9 cellular contexts compared by ENCODE assay signal in genomic region chr2:192196451-192197194, GRCh38. TPM values are rescaled to one million over a fixed set of nuclear protein-coding genes. Genes with fewer than 3 reads are reported as not detected.
DNase-seq lines count a peak whose midpoint lies in the region; ATAC-seq, FAIRE-seq and TF ChIP-seq lines count a peak whose summit lies in the region.
"Had no signal": no experiment of that assay in that cellular context is flagged by ENCODE, and none has a peak within 500 bp of the region (broad histone marks: within the 10 kb centered on the region; RNA-seq: fewer than 3 reads in every experiment).

No MANE protein-coding gene starts in this region.

- no peak overlapping the region for H3K27ac ChIP-seq in HepG2 (ENCODE audit: extremely low read length, insufficient read depth, low read length)
- H3K27ac ChIP-seq in right lobe of liver: no peak overlapping the region
- peak overlapping the region; percentile 89 for H3K27ac ChIP-seq in layer of hippocampus (ENCODE audit: low read depth, low read length)

- POLR2A ChIA-PET in HepG2 (lab: Yijun Ruan, JAX): no interaction called here

- in situ Hi-C loops in HepG2 (cut with HindIII; ENCODE audit: extremely low pct_ligation_motif_present, low pct_unique_long_range_greater_than_20kb): no loop called here

- H4K20me1 ChIP-seq in HepG2 (ENCODE audit: insufficient read depth, low read length): no peaks in the 10 kb centered on the region

- H3K36me3 Mint-ChIP-seq in activated T-helper 2 cell treated with anti-CD3 and anti-CD28 coated beads, Interferon-gamma antibody, Interleukin-2, Interleukin-4, amounts not matched to agents 10 μg/mL and 5 μg/mL and 100 μg/mL, durations not matched to agents 14 hours and 24 hours and 36 hours (ENCODE audit: low read depth): no peaks in the 10 kb centered on the region

- DNase-seq in HepG2 (ENCODE audit: low spot score) (no peak), right lobe of liver (no peak), amniotic stem cell (lab: John Stamatoyannopoulos, UW) (no peak), UCSD-AML1 (lab: John Stamatoyannopoulos, UW; ENCODE audit: unreplicated experiment) (no peak), cortex of kidney (lab: John Stamatoyannopoulos, UW) (no peak)
- DNase-seq in activated T-helper 2 cell treated with anti-CD3 and anti-CD28 coated beads, Interferon-gamma antibody, Interleukin-2, Interleukin-4, amounts not matched to agents 10 μg/mL and 5 μg/mL and 100 μg/mL, durations not matched to agents 14 hours and 24 hours and 36 hours (ENCODE audit: low spot score): no peak

- no peak for TF ChIP-seq RAD21 in HepG2 (CRISPR knock-in tag; IDR thresholded peaks at IDR 0.05)

- H3K27ac Mint-ChIP-seq in activated T-helper 2 cell treated with anti-CD3 and anti-CD28 coated beads, Interferon-gamma antibody, Interleukin-2, Interleukin-4, amounts not matched to agents 10 μg/mL and 5 μg/mL and 100 μg/mL, durations not matched to agents 14 hours and 24 hours and 36 hours: no peak overlapping the region

- H3K79me2 ChIP-seq in HepG2 (ENCODE audit: insufficient read depth, low read length): no peaks in the 10 kb centered on the region

- CTCF ChIA-PET in HepG2 (lab: Yijun Ruan, JAX; ENCODE audit: low intra/inter-chr PET ratio, low total read pairs): no interaction called here

- H3K36me3 ChIP-seq in HepG2 (replicated peaks in 1 of 2; ENCODE audit: control insufficient read depth in 1 of 2, insufficient read depth in 2 of 2, low read length in 2 of 2) (no peaks in the 10 kb centered on the region), right lobe of liver (no peaks in the 10 kb centered on the region)

- H3K4me1 ChIP-seq in HepG2 (ENCODE audit: insufficient read depth, low read length) (no peaks in the 10 kb centered on the region), right lobe of liver (peaks cover 0 to 20% (median 6%) of the 10 kb centered on the region in 4 donors)

- H3K4me3 ChIP-seq in HepG2 (replicated peaks in 1 of 3; ENCODE audit: insufficient read depth in 1 of 3, low read depth in 2 of 3, low read length in 3 of 3): no peak overlapping the region
- peak overlapping the region in 1 of 3 donors; percentile 39 for H3K4me3 ChIP-seq in right lobe of liver

- no peaks in the 10 kb centered on the region for H3K9me3 Mint-ChIP-seq in activated T-helper 2 cell treated with anti-CD3 and anti-CD28 coated beads, Interferon-gamma antibody, Interleukin-2, Interleukin-4, amounts not matched to agents 10 μg/mL and 5 μg/mL and 100 μg/mL, durations not matched to agents 14 hours and 24 hours and 36 hours

- no TSS peak for BruUV-seq in HepG2 (replicated peaks; lab: Mats Ljungman, UMichigan)

- H2AFZ ChIP-seq in HepG2 (ENCODE audit: low read length): no peak overlapping the region

- peak overlapping the region; percentile 61 for H3K4me3 Mint-ChIP-seq in activated T-helper 2 cell treated with anti-CD3 and anti-CD28 coated beads, Interferon-gamma antibody, Interleukin-2, Interleukin-4, amounts not matched to agents 10 μg/mL and 5 μg/mL and 100 μg/mL, durations not matched to agents 14 hours and 24 hours and 36 hours (ENCODE audit: low read depth)

- WGBS in HepG2 (ENCODE audit: low lambda C conversion rate): 17% methylated on average over 14 of the region's 14 CpGs
- 10% methylated on average over 14 of the region's 14 CpGs for WGBS in right lobe of liver (ENCODE audit: insufficient coverage, low coverage, low lambda C conversion rate, missing lambda C conversion rate)

- TF ChIP-seq EP300 in HepG2 (IDR thresholded peaks at IDR 0.05; ENCODE audit: low read depth in 2 of 2, low read length in 2 of 2) (no peak), HepG2 (CRISPR knock-in tag; IDR thresholded peaks at IDR 0.05; ENCODE audit: borderline replicate concordance) (no peak)

- no peak overlapping the region for H3K4me2 ChIP-seq in HepG2 (ENCODE audit: low read depth, low read length)

- TF ChIP-seq CTCF in HepG2 (CRISPR knock-in tag; IDR thresholded peaks at IDR 0.05): no peak
- no peak for TF ChIP-seq CTCF in right lobe of liver (IDR thresholded peaks at IDR 0.05)

- intact Hi-C loops in HepG2 (cut with micrococcal nuclease; ENCODE audit: unreplicated experiment): loop anchor here (10.0 kb wide), 1 partner anchor 358 kb away; no protein-coding TSS in a partner anchor
- intact Hi-C loops in right lobe of liver (cut with DNase I): no loop called here
- intact Hi-C loops in activated T-helper 2 cell treated with anti-CD3 and anti-CD28 coated beads, Interferon-gamma antibody, Interleukin-2, Interleukin-4, amounts not matched to agents 10 μg/mL and 5 μg/mL and 100 μg/mL, durations not matched to agents 14 hours and 24 hours and 36 hours (cut with micrococcal nuclease): no loop called here

- no peak for ATAC-seq in HepG2
- no peak for ATAC-seq in right lobe of liver
- no peak for ATAC-seq in GM19324 (IDR thresholded peaks at IDR 0.05; ENCODE audit: low FRiP score, unreplicated experiment)

- peaks cover 20% of the 10 kb centered on the region for H3K4me1 Mint-ChIP-seq in activated T-helper 2 cell treated with anti-CD3 and anti-CD28 coated beads, Interferon-gamma antibody, Interleukin-2, Interleukin-4, amounts not matched to agents 10 μg/mL and 5 μg/mL and 100 μg/mL, durations not matched to agents 14 hours and 24 hours and 36 hours (ENCODE audit: low read depth)

- H3K27me3 ChIP-seq in HepG2 (ENCODE audit: control insufficient read depth in 1 of 2, insufficient read depth in 2 of 2, low read length in 2 of 2) (peaks cover 12 to 46% of the 10 kb centered on the region in 2 experiments; a peak in 4 of 5 replicates), right lobe of liver (peaks cover 5 to 27% of the 10 kb centered on the region in 2 donors), layer of hippocampus (ENCODE audit: control insufficient read depth, insufficient read depth, low read length) (peaks cover 5% of the 10 kb centered on the region)

- H3K9me3 ChIP-seq in HepG2 (ENCODE audit: low read length): no peaks in the 10 kb centered on the region
- no peaks in the 10 kb centered on the region for H3K9me3 ChIP-seq in right lobe of liver

- FAIRE-seq in HepG2 (lab: Jason Lieb, UNC): no peak

- H3K9ac ChIP-seq in HepG2 (ENCODE audit: insufficient read depth, low read depth, low read length): no peak overlapping the region

- TF ChIP-seq POLR2A in HepG2 (IDR thresholded peaks at IDR 0.05; ENCODE audit: insufficient read depth in 1 of 2, low read depth in 2 of 2, low read length in 2 of 2): no peak
- TF ChIP-seq POLR2A in right lobe of liver (IDR thresholded peaks at IDR 0.05): no peak

- H3K27me3 Mint-ChIP-seq in activated T-helper 2 cell treated with anti-CD3 and anti-CD28 coated beads, Interferon-gamma antibody, Interleukin-2, Interleukin-4, amounts not matched to agents 10 μg/mL and 5 μg/mL and 100 μg/mL, durations not matched to agents 14 hours and 24 hours and 36 hours (ENCODE audit: low read depth): peaks cover 62% of the 10 kb centered on the region

TF ChIP-seq in HepG2, 621 proteins besides CTCF, POLR2A, EP300 and RAD21 (continues in another document):
- TF ChIP-seq RNF2 (conservative IDR thresholded peaks at IDR 0.05; ENCODE audit: low read depth): peak; percentile 87
- no peak for TF ChIP-seq KDM5B (CRISPR knock-in tag; IDR thresholded peaks at IDR 0.05; ENCODE audit: borderline replicate concordance)
- no peak for TF ChIP-seq MAFF (IDR thresholded peaks at IDR 0.05; ENCODE audit: low read depth, low read length)
- TF ChIP-seq SRSF9 (IDR thresholded peaks at IDR 0.05; ENCODE audit: borderline replicate concordance, insufficient read depth, low read depth, low read length, poor library complexity, severe bottlenecking): no peak
- no peak for TF ChIP-seq NFKBIZ (CRISPR knock-in tag; IDR thresholded peaks at IDR 0.05)
- no peak for TF ChIP-seq CAMTA2 (CRISPR knock-in tag; IDR thresholded peaks at IDR 0.05; ENCODE audit: borderline replicate concordance)
- no peak for TF ChIP-seq ZNF362 (CRISPR knock-in tag; IDR thresholded peaks at IDR 0.05; ENCODE audit: borderline replicate concordance)
- TF ChIP-seq ZFP36 (IDR thresholded peaks at IDR 0.05; ENCODE audit: borderline replicate concordance, low read depth, low read length, partially characterized antibody): peak; percentile 22
- TF ChIP-seq BRCA1 (CRISPR knock-in tag; IDR thresholded peaks at IDR 0.05): no peak

RNA-seq across cellular contexts. Expression of gene TMEFF2, which starts 1.9 kb away (rescaled TPM):
- total RNA-seq in HepG2 (2016; rRNA removed; fragmentation: Illumina TruSeq; extraction: Trizol): not detected in 2 replicates
- not detected in 2 replicates for total RNA-seq in HepG2 (2016; cell fraction: cytosol; rRNA removed; fragmentation: Illumina TruSeq; extraction: Trizol; ENCODE audit: low read depth)
- not detected in 2 replicates for total RNA-seq in HepG2 (2016; cell fraction: insoluble cytoplasmic fraction; rRNA removed; fragmentation: Illumina TruSeq; extraction: Trizol)
- total RNA-seq in HepG2 (2016; cell fraction: membrane; rRNA removed; fragmentation: Illumina TruSeq; extraction: Trizol): not detected in 2 replicates
- not detected in 2 replicates for total RNA-seq in HepG2 (2016; cell fraction: nucleus; rRNA removed; fragmentation: Illumina TruSeq; extraction: Trizol)
- not detected in 2 replicates for polyA plus RNA-seq in HepG2 (2011; rRNA removed)
- polyA plus RNA-seq in HepG2 (2011; cell fraction: cytosol; rRNA removed): not detected in 2 replicates
- polyA plus RNA-seq in HepG2 (2011; cell fraction: nucleus; rRNA removed): not detected in 2 replicates
- not detected in 2 replicates for polyA plus RNA-seq in HepG2 (2012)
- not detected in 2 replicates for polyA plus RNA-seq in HepG2 (2016; cell fraction: cytosol; fragmentation: Illumina TruSeq; extraction: Trizol; ENCODE audit: low read depth)
- polyA plus RNA-seq in HepG2 (2016; cell fraction: insoluble cytoplasmic fraction; fragmentation: Illumina TruSeq; extraction: Trizol; ENCODE audit: low read depth): not detected in 2 replicates
- polyA plus RNA-seq in HepG2 (2016; cell fraction: membrane; fragmentation: Illumina TruSeq; extraction: Trizol; ENCODE audit: low read depth): not detected in 2 replicates
- polyA plus RNA-seq in HepG2 (2016; cell fraction: nucleus; fragmentation: Illumina TruSeq; extraction: Trizol; ENCODE audit: insufficient read depth, low read depth): not detected in 2 replicates
- polyA minus RNA-seq in HepG2 (2011; rRNA and poly(A)+ RNA removed; ENCODE audit: low replicate concordance): 0.12 TPM in 1 of 2 replicates, not detected in the other
- polyA minus RNA-seq in HepG2 (2011; cell fraction: cytosol; rRNA and poly(A)+ RNA removed): not detected in 2 replicates
- 0.13 and 0.25 TPM in 2 replicates for polyA minus RNA-seq in HepG2 (2011; cell fraction: nucleus; rRNA and poly(A)+ RNA removed)
- not detected for total RNA-seq in right lobe of liver
- not detected in 2 replicates for total RNA-seq in activated T-helper 2 cell treated with anti-CD3 and anti-CD28 coated beads, Interferon-gamma antibody, Interleukin-2, Interleukin-4, amounts not matched to agents 10 μg/mL and 5 μg/mL and 100 μg/mL, durations not matched to agents 14 hours and 24 hours and 36 hours
- total RNA-seq: epithelial cell of proximal tubule had no signal
